In the genomic region with DNA sequence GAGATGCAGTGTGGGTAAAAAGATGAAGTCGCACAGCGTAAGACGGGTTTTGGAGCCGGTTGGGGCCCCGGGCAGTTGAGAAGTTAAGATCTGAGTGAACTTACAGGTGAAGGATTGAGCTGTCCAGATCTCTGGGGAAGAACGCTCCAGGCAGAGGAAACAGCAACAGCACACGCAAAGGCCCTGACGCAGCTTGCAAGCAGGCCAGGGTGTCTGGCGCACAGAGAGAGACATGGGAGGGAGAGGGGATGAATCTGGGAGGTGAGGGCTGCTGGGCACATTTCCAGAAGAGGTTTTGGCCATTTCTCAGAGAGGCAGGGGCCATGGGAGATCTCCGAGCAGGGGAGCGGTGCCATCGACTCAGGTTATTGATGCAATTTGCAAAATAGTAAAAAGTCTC, we compare ENCODE assay signal across 2 cellular contexts.
TF ChIP-seq lines count a peak whose summit lies in the region.

No MANE protein-coding gene starts in this region.

TF ChIP-seq in HEK293, 187 proteins besides CTCF, POLR2A, EP300 and RAD21:
- TF ChIP-seq ZNF585B (tag by site-specific recombination; IDR thresholded peaks at IDR 0.05) (no peak), ZNF623 (tag by site-specific recombination; IDR thresholded peaks at IDR 0.05) (peak; percentile 61), ZNF707 (tag by site-specific recombination; IDR thresholded peaks at IDR 0.05) (no peak), ZNF23 (tag by site-specific recombination; IDR thresholded peaks at IDR 0.05; ENCODE audit: borderline replicate concordance) (no peak), ZNF362 (tag by site-specific recombination; IDR thresholded peaks at IDR 0.05) (no peak)

TF ChIP-seq in K562, 482 proteins besides CTCF, POLR2A, EP300 and RAD21:
- no peak for TF ChIP-seq DACH1 (IDR thresholded peaks at IDR 0.05; ENCODE audit: partially characterized antibody)
- peak; percentile 58 for TF ChIP-seq ZNF239 (CRISPR knock-in tag; IDR thresholded peaks at IDR 0.05)
